16 cellular contexts compared by ENCODE assay signal in genomic region chr17:76998839-76999238, GRCh38.
DNase-seq lines count a peak whose midpoint lies in the region; ATAC-seq and TF ChIP-seq lines count a peak whose summit lies in the region.
"Had no signal": no experiment of that assay in that cellular context is flagged by ENCODE, and none has a peak within 500 bp of the region (broad histone marks: within the 10 kb centered on the region; RNA-seq: fewer than 3 reads in every experiment).

No MANE protein-coding gene starts in this region.

- peak overlapping the region; percentile 5 to 22 for H3K4me3 ChIP-seq in CD4-positive, alpha-beta memory T cell (ENCODE audit: low read length in 2 of 2)
- H3K4me3 ChIP-seq in Jurkat, Clone E6-1 (ENCODE audit: low read length), result peak overlapping the region; percentile 46
- H3K4me3 ChIP-seq in transverse colon, result no peak overlapping the region
- H3K4me3 ChIP-seq: ascending aorta, MG63, psoas muscle, thoracic aorta had no signal

- H3K4me1 Mint-ChIP-seq in CD4-positive, alpha-beta memory T cell, result peaks cover 33 to 62% (median 47%) of the 10 kb centered on the region in 4 donors
- H3K4me1 Mint-ChIP-seq in activated CD8-positive, alpha-beta T cell treated with anti-CD3 and anti-CD28 coated beads, Interleukin-2, amount 10 ng/mL, durations not matched to agents 7 days and 5 days (ENCODE audit: low read depth), result peaks cover 53% of the 10 kb centered on the region
- peaks cover 25 to 59% (median 50%) of the 10 kb centered on the region in 4 donors for H3K4me1 Mint-ChIP-seq in naive thymus-derived CD8-positive, alpha-beta T cell

- H3K4me3 Mint-ChIP-seq in CD4-positive, alpha-beta memory T cell, result peak overlapping the region; percentile 11 to 80 (median 68)
- peak overlapping the region; percentile 55 for H3K4me3 Mint-ChIP-seq in activated CD8-positive, alpha-beta T cell treated with anti-CD3 and anti-CD28 coated beads, Interleukin-2, amount 10 ng/mL, durations not matched to agents 7 days and 5 days
- peak overlapping the region; percentile 40 to 81 (median 70) for H3K4me3 Mint-ChIP-seq in naive thymus-derived CD8-positive, alpha-beta T cell
- H3K4me3 Mint-ChIP-seq: CD14-positive monocyte had no signal

- no peaks in the 10 kb centered on the region for H3K27me3 Mint-ChIP-seq in CD4-positive, alpha-beta memory T cell
- H3K27me3 Mint-ChIP-seq in activated CD8-positive, alpha-beta T cell treated with anti-CD3 and anti-CD28 coated beads, Interleukin-2, amount 10 ng/mL, durations not matched to agents 7 days and 5 days (ENCODE audit: low read depth), result no peaks in the 10 kb centered on the region
- no peaks in the 10 kb centered on the region for H3K27me3 Mint-ChIP-seq in naive thymus-derived CD8-positive, alpha-beta T cell

- H3K36me3 ChIP-seq in CD4-positive, alpha-beta memory T cell (ENCODE audit: insufficient read depth, low read length), result no peaks in the 10 kb centered on the region
- no peaks in the 10 kb centered on the region for H3K36me3 ChIP-seq in transverse colon
- H3K36me3 ChIP-seq: ascending aorta, MG63, thoracic aorta had no signal

- POLR2A ChIA-PET in CD4-positive, alpha-beta memory T cell (lab: Charles Lee; ENCODE audit: partially characterized antibody), result interaction anchor here (0.7 to 6.6 kb wide), 9 partner anchors 10 to 1809 kb away, joined by 3 to 62 read pairs (median 5); no protein-coding TSS in a partner anchor
- POLR2A ChIA-PET in activated CD8-positive, alpha-beta T cell treated with anti-CD3 and anti-CD28 coated beads, Interleukin-2, amount 10 ng/mL, durations not matched to agents 7 days and 5 days (lab: Charles Lee), result interaction anchor here (2.3 to 3.6 kb wide), 2 partner anchors 16 to 29 kb away, joined by 9 to 16 read pairs; no protein-coding TSS in a partner anchor
- POLR2A ChIA-PET in naive thymus-derived CD8-positive, alpha-beta T cell (lab: Charles Lee), result interaction anchor here (0.7 to 2.2 kb wide), 8 partner anchors 8 to 262 kb away, joined by 3 to 11 read pairs (median 4); partner anchors contain the start of genes MFSD11 and SRSF2

- DNase-seq in CD4-positive, alpha-beta memory T cell, result no peak
- no peak for DNase-seq in Jurkat, Clone E6-1 (ENCODE audit: low read depth, low spot score)
- peak; percentile 24 for DNase-seq in activated CD8-positive, alpha-beta T cell treated with anti-CD3 and anti-CD28 coated beads, Interleukin-2, amount 10 ng/mL, durations not matched to agents 7 days and 5 days
- no peak for DNase-seq in naive thymus-derived CD8-positive, alpha-beta T cell
- DNase-seq in COR-L47 (lab: John Stamatoyannopoulos, UW) (no peak), transverse colon (no peak)
- DNase-seq: head of caudate nucleus, MG63, NCI-H2029 treated with DMSO at 0.1 percent for 48 hours, psoas muscle, Right ventricle myocardium superior had no signal

- CTCF ChIA-PET in CD4-positive, alpha-beta memory T cell (lab: Charles Lee; ENCODE audit: partially characterized antibody), result interaction anchor here (1.3 kb wide), 1 partner anchor 14 kb away, joined by 4 read pairs; no protein-coding TSS in a partner anchor
- CTCF ChIA-PET in activated CD8-positive, alpha-beta T cell treated with anti-CD3 and anti-CD28 coated beads, Interleukin-2, amount 10 ng/mL, durations not matched to agents 7 days and 5 days (lab: Charles Lee), result interaction anchor here (1.0 to 2.3 kb wide), 4 partner anchors 10 to 285 kb away, joined by 3 to 5 read pairs (median 4); no protein-coding TSS in a partner anchor

- WGBS in transverse colon (ENCODE audit: low coverage in 1 of 2), 2 donors, result 77 to 100% methylated on average over 1 to 8 of the region's 8 CpGs

- H3K27ac Mint-ChIP-seq in CD4-positive, alpha-beta memory T cell, result peak overlapping the region; percentile 87 to 96 (median 93)
- peak overlapping the region; percentile 93 for H3K27ac Mint-ChIP-seq in activated CD8-positive, alpha-beta T cell treated with anti-CD3 and anti-CD28 coated beads, Interleukin-2, amount 10 ng/mL, durations not matched to agents 7 days and 5 days
- peak overlapping the region; percentile 88 to 98 (median 94) for H3K27ac Mint-ChIP-seq in naive thymus-derived CD8-positive, alpha-beta T cell

- no peak for ATAC-seq in activated CD8-positive, alpha-beta T cell treated with anti-CD3 and anti-CD28 coated beads, Interleukin-2, amount 10 ng/mL, durations not matched to agents 7 days and 5 days
- ATAC-seq in naive thymus-derived CD8-positive, alpha-beta T cell, result no peak
- ATAC-seq in GM19035 (IDR thresholded peaks at IDR 0.05; ENCODE audit: unreplicated experiment), result no peak
- ATAC-seq: esophagus mucosa, psoas muscle had no signal

- in situ Hi-C loops in transverse colon (cut with MboI; ENCODE audit: low pct_ligation_motif_present in 1 of 4, low pct_unique_long_range_greater_than_20kb in 1 of 4, low sequenced_read_pairs in 3 of 4), result no loop called here

- H3K9me3 ChIP-seq in CD4-positive, alpha-beta memory T cell (ENCODE audit: control insufficient read depth in 1 of 2, low read length in 2 of 2), result no peaks in the 10 kb centered on the region
- H3K9me3 ChIP-seq in transverse colon, result no peaks in the 10 kb centered on the region
- H3K9me3 ChIP-seq: ascending aorta, MG63, psoas muscle, thoracic aorta had no signal

- no peak for TF ChIP-seq POLR2A in transverse colon (IDR thresholded peaks at IDR 0.05)

- no peaks in the 10 kb centered on the region for H3K36me3 Mint-ChIP-seq in CD4-positive, alpha-beta memory T cell
- H3K36me3 Mint-ChIP-seq in activated CD8-positive, alpha-beta T cell treated with anti-CD3 and anti-CD28 coated beads, Interleukin-2, amount 10 ng/mL, durations not matched to agents 7 days and 5 days (ENCODE audit: low read depth), result peaks cover 2% of the 10 kb centered on the region
- no peaks in the 10 kb centered on the region for H3K36me3 Mint-ChIP-seq in naive thymus-derived CD8-positive, alpha-beta T cell
- H3K36me3 Mint-ChIP-seq: CD14-positive monocyte had no signal

- H3K27ac ChIP-seq in CD4-positive, alpha-beta memory T cell (ENCODE audit: low read depth, low read length), result peak overlapping the region; percentile 79
- peak overlapping the region in 1 of 4 donors; percentile 16 for H3K27ac ChIP-seq in transverse colon
- H3K27ac ChIP-seq: ascending aorta, psoas muscle, thoracic aorta had no signal

- no peaks in the 10 kb centered on the region for H3K27me3 ChIP-seq in CD4-positive, alpha-beta memory T cell (ENCODE audit: insufficient read depth, low read length)
- peaks cover 32% of the 10 kb centered on the region for H3K27me3 ChIP-seq in transverse colon
- H3K27me3 ChIP-seq: ascending aorta, MG63 had no signal

- intact Hi-C loops in CD4-positive, alpha-beta memory T cell (cut with micrococcal nuclease), result loop anchor here (1.0 kb wide), 2 partner anchors 17 to 131 kb away; partner anchors contain the start of gene MGAT5B
- intact Hi-C loops in transverse colon (cut with DNase I; ENCODE audit: low total_unique reads), result no loop called here

- no peaks in the 10 kb centered on the region for H3K9me3 Mint-ChIP-seq in CD4-positive, alpha-beta memory T cell
- no peaks in the 10 kb centered on the region for H3K9me3 Mint-ChIP-seq in activated CD8-positive, alpha-beta T cell treated with anti-CD3 and anti-CD28 coated beads, Interleukin-2, amount 10 ng/mL, durations not matched to agents 7 days and 5 days (ENCODE audit: insufficient read depth)
- no peaks in the 10 kb centered on the region for H3K9me3 Mint-ChIP-seq in naive thymus-derived CD8-positive, alpha-beta T cell

- no peak for TF ChIP-seq EP300 in transverse colon (IDR thresholded peaks at IDR 0.05; ENCODE audit: low read depth)

- H3K4me1 ChIP-seq in CD4-positive, alpha-beta memory T cell (ENCODE audit: insufficient read depth, low read length), result peaks cover 55% of the 10 kb centered on the region
- H3K4me1 ChIP-seq in transverse colon, result no peaks in the 10 kb centered on the region
- H3K4me1 ChIP-seq: ascending aorta, psoas muscle had no signal

- TF ChIP-seq CTCF in transverse colon (IDR thresholded peaks at IDR 0.05), result no peak

Comparison
In these comparisons a context has a peak if more than half of its experiments do, and no peak if none do; other contexts are left out.
1. H3K4me3 ChIP-seq: peak in CD4-positive, alpha-beta memory T cell (2 of 2) and Jurkat, Clone E6-1 (single experiment); none in transverse colon (0 of 4).
2. Peak in every context shown above with its lines, with median percentiles within 50 percentile points of each other: H3K27ac Mint-ChIP-seq and H3K4me3 Mint-ChIP-seq.